ENCODE assay signal across 8 cellular contexts in genomic region chr22:17637490-17638181, GRCh38. TPM values are rescaled to one million over a fixed set of nuclear protein-coding genes. Genes with fewer than 3 reads are reported as not detected.
DNase-seq lines count a peak whose midpoint lies in the region; ATAC-seq lines count a peak whose summit lies in the region.

No MANE protein-coding gene starts in this region.

- H3K27ac ChIP-seq in duodenal mucosa (ENCODE audit: low read depth, low read length), result peak overlapping the region; percentile 99
- H3K27ac ChIP-seq in neuronal stem cell (replicated peaks; ENCODE audit: low read length), result peak overlapping the region; percentile 71

- H4K91ac ChIP-seq in neuronal stem cell (ENCODE audit: low read depth, low read length, poor library complexity), result no peak overlapping the region

- no peak overlapping the region for H2BK5ac ChIP-seq in neuronal stem cell (ENCODE audit: low read length)

- H3K4me1 ChIP-seq in duodenal mucosa (ENCODE audit: control insufficient read depth in 1 of 2, insufficient read depth in 2 of 2, low read length in 2 of 2) (peaks cover 12 to 13% of the 10 kb centered on the region in 2 donors), neuronal stem cell (ENCODE audit: control insufficient read depth in 2 of 2, insufficient read depth in 1 of 2, low read depth in 1 of 2, low read length in 2 of 2) (peaks cover 3 to 4% of the 10 kb centered on the region in 2 donors)

- ATAC-seq in HG02973 (IDR thresholded peaks at IDR 0.05; ENCODE audit: unreplicated experiment), result no peak
- ATAC-seq in HG03342 (IDR thresholded peaks at IDR 0.05; ENCODE audit: unreplicated experiment), result no peak
- no peak for ATAC-seq in GM21717 (IDR thresholded peaks at IDR 0.05; ENCODE audit: unreplicated experiment)

- H3K4ac ChIP-seq in neuronal stem cell (ENCODE audit: low read length), result no peak overlapping the region

- H3K23ac ChIP-seq in neuronal stem cell (ENCODE audit: low read depth, low read length, poor library complexity), result no peak overlapping the region

- H3K14ac ChIP-seq in neuronal stem cell (ENCODE audit: low read length), result no peak overlapping the region

- peaks cover 3% of the 10 kb centered on the region for H3K79me1 ChIP-seq in neuronal stem cell (ENCODE audit: low read depth, low read length)

- H2AK5ac ChIP-seq in neuronal stem cell (ENCODE audit: low read depth, low read length), result no peak overlapping the region

- no peak overlapping the region for H3K18ac ChIP-seq in neuronal stem cell (ENCODE audit: low read length)

- no peak overlapping the region for H4K8ac ChIP-seq in neuronal stem cell (ENCODE audit: low read depth, low read length)

- H2BK12ac ChIP-seq in neuronal stem cell (ENCODE audit: low read length), result no peak overlapping the region

- H3K4me3 ChIP-seq in MG63 (peak overlapping the region; percentile 97), duodenal mucosa (ENCODE audit: low read depth in 1 of 2, low read length in 2 of 2) (peak overlapping the region; percentile 83 to 97), neuronal stem cell (ENCODE audit: low read length in 2 of 2) (peak overlapping the region; percentile 59 to 96)

- H3K9me3 ChIP-seq in MG63 (no peaks in the 10 kb centered on the region), duodenal mucosa (ENCODE audit: control insufficient read depth in 1 of 2, low read length in 2 of 2) (no peaks in the 10 kb centered on the region), neuronal stem cell (replicated peaks in 1 of 2; ENCODE audit: control insufficient read depth in 2 of 2, insufficient read depth in 1 of 2, low read depth in 1 of 2, low read length in 2 of 2) (peaks cover 0 to 7% of the 10 kb centered on the region in 2 donors)

- no peak overlapping the region for H2BK15ac ChIP-seq in neuronal stem cell (ENCODE audit: low read length)

- peak overlapping the region; percentile 93 for H2AFZ ChIP-seq in neuronal stem cell (ENCODE audit: low read length)

- H3K27me3 ChIP-seq in MG63 (no peaks in the 10 kb centered on the region), duodenal mucosa (ENCODE audit: control insufficient read depth in 1 of 2, insufficient read depth in 2 of 2, low read length in 2 of 2) (no peaks in the 10 kb centered on the region), neuronal stem cell (ENCODE audit: control insufficient read depth in 3 of 3, insufficient read depth in 3 of 3, low read depth in 1 of 3, low read length in 3 of 3) (no peaks in the 10 kb centered on the region)

- H2BK120ac ChIP-seq in neuronal stem cell (ENCODE audit: low read depth, low read length), result no peak overlapping the region

- H3K9ac ChIP-seq in duodenal mucosa (ENCODE audit: low read depth in 1 of 2, low read length in 2 of 2) (peak overlapping the region; percentile 83 to 100), neuronal stem cell (ENCODE audit: low read depth, low read length, poor library complexity) (peak overlapping the region; percentile 78)

- peak overlapping the region; percentile 84 for H3K4me2 ChIP-seq in neuronal stem cell (ENCODE audit: insufficient read depth, low read length, poor library complexity, severe bottlenecking)

- peak; percentile 81 for DNase-seq in COLO829 (ENCODE audit: low spot score)
- DNase-seq in MG63, result no peak
- no peak for DNase-seq in neuronal stem cell (ENCODE audit: low spot score)
- no peak for DNase-seq in NCI-H524 (lab: John Stamatoyannopoulos, UW)

- WGBS in neuronal stem cell (ENCODE audit: extremely low coverage in 2 of 2, insufficient read length in 2 of 2, insufficient replicate concordance in 1 of 2), 2 donors, result no CpG with 5 or more reads among the region's 10 CpGs

- H3K36me3 ChIP-seq in MG63 (peaks cover 22% of the 10 kb centered on the region), duodenal mucosa (ENCODE audit: control insufficient read depth in 1 of 2, insufficient read depth in 2 of 2, low read length in 2 of 2) (no peaks in the 10 kb centered on the region), neuronal stem cell (replicated peaks in 1 of 2; ENCODE audit: control insufficient read depth in 2 of 2, insufficient read depth in 2 of 2, low read length in 2 of 2) (peaks cover 0 to 15% of the 10 kb centered on the region in 2 donors)

RNA-seq across cellular contexts. Expression of gene BCL2L13, which starts 0.9 kb away (rescaled TPM):
- total RNA-seq in MG63 (2014; rRNA removed; shearing (Covaris generic); ENCODE audit: low replicate concordance), result 60.2 and 63.8 TPM in 2 replicates
- 23.1 TPM for polyA plus RNA-seq in neuronal stem cell (2013, experiment 1 of 2)
- polyA plus RNA-seq in neuronal stem cell (2013, experiment 2 of 2), result 23.5 TPM

RNA-seq across cellular contexts. Expression of gene ATP6V1E1, which starts 9.1 kb away (rescaled TPM):
- 134 and 182 TPM in 2 replicates for total RNA-seq in MG63 (2014; rRNA removed; shearing (Covaris generic); ENCODE audit: low replicate concordance)
- 79.5 TPM for polyA plus RNA-seq in neuronal stem cell (2013, experiment 1 of 2)
- polyA plus RNA-seq in neuronal stem cell (2013, experiment 2 of 2), result 78.6 TPM
